Comparison of ENCODE assay signal across 11 cellular contexts in the genomic region with DNA sequence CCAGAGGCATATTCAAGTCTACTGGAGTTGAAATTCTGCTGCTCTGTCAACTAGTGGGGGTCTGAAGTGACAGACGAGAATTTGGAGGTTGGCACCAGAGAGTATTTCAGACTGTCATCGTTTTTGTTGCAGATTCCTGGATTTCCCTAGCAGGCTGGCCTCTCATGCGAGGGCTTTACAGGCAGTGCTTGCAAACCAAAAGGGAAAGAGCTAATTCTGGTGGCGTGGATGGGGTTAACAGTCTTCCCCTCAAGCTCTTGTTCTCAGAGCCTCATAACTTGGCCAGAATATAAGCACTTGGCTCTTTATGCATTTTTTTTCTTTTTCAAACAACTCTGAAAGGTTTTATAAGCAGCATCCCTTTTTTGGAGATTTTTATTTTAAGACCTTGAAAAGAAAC. TPM values are rescaled to one million over a fixed set of nuclear protein-coding genes. Genes with fewer than 3 reads are reported as not detected.
DNase-seq lines count a peak whose midpoint lies in the region; ATAC-seq and TF ChIP-seq lines count a peak whose summit lies in the region.
"Had no signal": no experiment of that assay in that cellular context is flagged by ENCODE, and none has a peak within 500 bp of the region (broad histone marks: within the 10 kb centered on the region; RNA-seq: fewer than 3 reads in every experiment).

Gene SPARCL1 (minus strand): TSS at position 190 of the 400 bp plus-strand sequence. CDS start 29,802 bp downstream, outside the sequence.

- TF ChIP-seq CTCF in heart left ventricle (IDR thresholded peaks at IDR 0.05) (no peak), tibial nerve (IDR thresholded peaks at IDR 0.05) (no peak)

- H4K8ac ChIP-seq in neuronal stem cell (ENCODE audit: low read depth, low read length), result no peak within 1 kb of the TSS

- H3K36me3 ChIP-seq in heart left ventricle, result peaks cover 0 to 6% (median 0%) of the 10 kb centered on the region in 9 donors
- no peaks in the 10 kb centered on the region for H3K36me3 ChIP-seq in neuronal stem cell (replicated peaks in 1 of 2; ENCODE audit: control insufficient read depth in 2 of 2, insufficient read depth in 2 of 2, low read length in 2 of 2)
- peaks cover 0 to 7% (median 0%) of the 10 kb centered on the region in 3 donors for H3K36me3 ChIP-seq in tibial nerve

- 29 to 42% (median 37%) methylated on average over 4 of the region's 4 CpGs for WGBS in heart left ventricle, 4 donors
- no CpG with 5 or more reads among the region's 4 CpGs for WGBS in neuronal stem cell (ENCODE audit: extremely low coverage in 2 of 2, insufficient read length in 2 of 2, insufficient replicate concordance in 1 of 2), 2 donors
- WGBS in tibial nerve, 2 donors, result 14 to 17% methylated on average over 4 of the region's 4 CpGs

- H3K79me1 ChIP-seq in neuronal stem cell (ENCODE audit: low read depth, low read length), result no peaks in the 10 kb centered on the region

- DNase-seq in caudate nucleus (lab: John Stamatoyannopoulos, UW) (peak in 19 of 61 donors; percentile 6 to 49 (median 19)), heart left ventricle (peak in 4 of 5 donors; percentile 37 to 63 (median 44)), neuronal stem cell (ENCODE audit: low spot score) (no peak), tibial nerve (ENCODE audit: low spot score in 2 of 2) (peak in 1 of 2 donors; percentile 42), D341Med (ENCODE audit: low spot score) (no peak)
- DNase-seq in NK-92 treated with Interleukin-12 subunit alpha and Interleukin-12 subunit beta, amount 100 ng/mL, for 24 hours (lab: John Stamatoyannopoulos, UW), result no peak
- DNase-seq: activated CD4-positive, CD25-positive, alpha-beta regulatory T cell; activated naive CD4-positive, alpha-beta T cell treated with Interleukin-2 at 50 U/mL for 16 hours; NCI-H1092 had no signal

- H3K4me2 ChIP-seq in neuronal stem cell (ENCODE audit: insufficient read depth, low read length, poor library complexity, severe bottlenecking), result no peak within 1 kb of the TSS

- peak within 1 kb of the TSS; percentile 82 for H2AFZ ChIP-seq in neuronal stem cell (ENCODE audit: low read length)

- H3K9me3 ChIP-seq in heart left ventricle (peaks cover 0 to 13% (median 4%) of the 10 kb centered on the region in 12 donors), neuronal stem cell (replicated peaks in 1 of 2; ENCODE audit: control insufficient read depth in 2 of 2, insufficient read depth in 1 of 2, low read depth in 1 of 2, low read length in 2 of 2) (peaks cover 0 to 7% of the 10 kb centered on the region in 2 donors), tibial nerve (peaks cover 0 to 11% (median 0%) of the 10 kb centered on the region in 4 donors)

- H3K4me3 ChIP-seq in heart left ventricle (peak within 1 kb of the TSS; percentile 5 to 64 (median 60)), neuronal stem cell (ENCODE audit: low read length in 2 of 2) (no peak within 1 kb of the TSS), tibial nerve (peak within 1 kb of the TSS; percentile 19 to 47 (median 29))

- peak in 1 of 2 donors; percentile 70 for TF ChIP-seq POLR2A in heart left ventricle (IDR thresholded peaks at IDR 0.05)
- peak in 1 of 2 donors; percentile 30 for TF ChIP-seq POLR2A in tibial nerve (IDR thresholded peaks at IDR 0.05)

- H2AK5ac ChIP-seq in neuronal stem cell (ENCODE audit: low read depth, low read length), result no peak within 1 kb of the TSS

- no peak within 1 kb of the TSS for H3K4ac ChIP-seq in neuronal stem cell (ENCODE audit: low read length)

- H2BK120ac ChIP-seq in neuronal stem cell (ENCODE audit: low read depth, low read length), result no peak within 1 kb of the TSS

- intact Hi-C loops in heart left ventricle (cut with DNase I), result loop anchor here in 5 of 10 donors (1.0 to 5.0 kb wide), 4 partner anchors 9 to 42 kb away; no protein-coding TSS in a partner anchor

- peaks cover 0 to 50% (median 29%) of the 10 kb centered on the region in 12 donors for H3K4me1 ChIP-seq in heart left ventricle
- peaks cover 4 to 44% of the 10 kb centered on the region in 2 donors for H3K4me1 ChIP-seq in neuronal stem cell (ENCODE audit: control insufficient read depth in 2 of 2, insufficient read depth in 1 of 2, low read depth in 1 of 2, low read length in 2 of 2)
- H3K4me1 ChIP-seq in tibial nerve, result peaks cover 0 to 37% (median 7%) of the 10 kb centered on the region in 4 donors

- no peaks in the 10 kb centered on the region for H3K27me3 ChIP-seq in heart left ventricle
- H3K27me3 ChIP-seq in neuronal stem cell (ENCODE audit: control insufficient read depth in 3 of 3, insufficient read depth in 3 of 3, low read depth in 1 of 3, low read length in 3 of 3), result no peaks in the 10 kb centered on the region
- no peaks in the 10 kb centered on the region for H3K27me3 ChIP-seq in tibial nerve

- no peak within 1 kb of the TSS for H2BK5ac ChIP-seq in neuronal stem cell (ENCODE audit: low read length)

- H3K9ac ChIP-seq in neuronal stem cell (ENCODE audit: low read depth, low read length, poor library complexity), result no peak within 1 kb of the TSS

- ATAC-seq in heart left ventricle (peak; percentile 29 to 49 (median 46)), HG02642 (IDR thresholded peaks at IDR 0.05; ENCODE audit: poor library complexity, unreplicated experiment) (no peak), GM21515 (IDR thresholded peaks at IDR 0.05; ENCODE audit: unreplicated experiment) (no peak)

- H2BK12ac ChIP-seq in neuronal stem cell (ENCODE audit: low read length), result no peak within 1 kb of the TSS

- H3K14ac ChIP-seq in neuronal stem cell (ENCODE audit: low read length), result no peak within 1 kb of the TSS

- no peak within 1 kb of the TSS for H2BK15ac ChIP-seq in neuronal stem cell (ENCODE audit: low read length)

- peak within 1 kb of the TSS; percentile 90 for H3K27ac ChIP-seq in caudate nucleus (ENCODE audit: low read depth, low read length)
- H3K27ac ChIP-seq in heart left ventricle, result peak within 1 kb of the TSS; percentile 74 to 93 (median 84)
- H3K27ac ChIP-seq in neuronal stem cell (replicated peaks; ENCODE audit: low read length), result no peak within 1 kb of the TSS
- H3K27ac ChIP-seq in tibial nerve, result peak within 1 kb of the TSS; percentile 71 to 87 (median 80)

- H4K91ac ChIP-seq in neuronal stem cell (ENCODE audit: low read depth, low read length, poor library complexity), result no peak within 1 kb of the TSS

- TF ChIP-seq EP300 in tibial nerve (IDR thresholded peaks at IDR 0.05), result peak in 1 of 2 donors; percentile 62

- no peak within 1 kb of the TSS for H3K23ac ChIP-seq in neuronal stem cell (ENCODE audit: low read depth, low read length, poor library complexity)

- no peak within 1 kb of the TSS for H3K18ac ChIP-seq in neuronal stem cell (ENCODE audit: low read length)

RNA-seq across cellular contexts. Expression of gene SPARCL1, which starts in this region (rescaled TPM):
- total RNA-seq in heart left ventricle (100 to 1,000 TPM; 163 to 829 (median 250) TPM), tibial nerve (100 to 1,000 TPM; 312 to 741 (median 433) TPM)
- 100 to 1,000 TPM; 215 to 400 TPM for polyA plus RNA-seq in heart left ventricle
- 0.01 TPM for polyA plus RNA-seq in neuronal stem cell (2013, experiment 1 of 2)
- polyA plus RNA-seq in neuronal stem cell (2013, experiment 2 of 2), result 0.08 TPM

Comparison
In these comparisons a context has a peak if more than half of its experiments do, and no peak if none do; other contexts are left out.
1. DNase-seq: peak in heart left ventricle (4 of 5); none in neuronal stem cell (single experiment), NK-92 treated with Interleukin-12 subunit alpha and Interleukin-12 subunit beta, amount 100 ng/mL, for 24 hours (single experiment) and D341Med (single experiment).
2. ATAC-seq: peak in heart left ventricle (4 of 4); none in HG02642 (single experiment) and GM21515 (single experiment).
3. H3K4me3 ChIP-seq: peak in heart left ventricle (12 of 12) and tibial nerve (4 of 4); none in neuronal stem cell (0 of 2).